Comparison of ENCODE assay signal across 8 cellular contexts in the genomic region with DNA sequence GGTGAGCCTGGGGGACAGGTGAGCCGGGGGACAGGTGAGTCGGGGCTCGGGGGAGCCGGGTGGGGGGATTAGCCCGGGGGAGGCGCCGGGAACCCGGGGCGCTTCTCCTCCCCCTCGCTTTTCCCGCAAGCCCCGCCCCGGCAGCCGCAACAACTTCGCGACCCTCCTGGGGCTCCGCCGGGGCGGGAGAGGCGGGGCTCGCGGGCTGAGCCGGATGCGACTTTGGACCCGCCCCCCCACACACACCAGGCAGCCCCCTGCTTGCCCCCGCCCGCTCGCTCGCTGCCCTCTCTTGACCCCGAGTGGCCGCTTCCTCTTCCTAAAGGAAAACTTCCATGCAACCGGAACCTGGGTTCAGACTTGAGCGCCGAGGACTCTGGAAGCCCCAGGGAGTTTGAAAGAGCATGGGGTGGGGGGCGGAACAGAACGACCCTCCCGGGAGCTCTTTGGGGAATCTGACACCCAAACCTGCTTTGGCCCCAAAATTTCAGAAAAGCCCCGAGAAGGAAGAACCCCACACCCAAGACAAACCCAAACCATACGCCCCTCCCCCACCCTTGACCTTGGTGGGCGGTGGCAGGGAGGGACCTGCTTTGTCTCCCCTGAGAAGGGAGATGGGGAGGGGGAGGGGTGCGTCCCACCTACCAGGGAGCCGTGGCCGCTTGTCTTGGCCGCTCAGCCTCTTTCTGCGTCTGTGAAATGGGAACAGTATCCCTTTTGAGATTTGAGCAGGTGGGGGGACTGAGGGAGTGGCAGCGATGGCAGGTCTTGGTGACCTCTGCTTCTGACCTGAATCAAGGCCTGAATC. TPM values are rescaled to one million over a fixed set of nuclear protein-coding genes. Genes with fewer than 3 reads are reported as not detected.
DNase-seq lines count a peak whose midpoint lies in the region; ATAC-seq, FAIRE-seq and TF ChIP-seq lines count a peak whose summit lies in the region.

No MANE protein-coding gene starts in this region.

- no peaks in the 10 kb centered on the region; the same call in 1 of the 2 replicates for H4K20me1 ChIP-seq in HepG2 (ENCODE audit: insufficient read depth, low read length)

- H3K9me3 ChIP-seq in HepG2 (ENCODE audit: low read length): no peaks in the 10 kb centered on the region

- CTCF ChIA-PET in HepG2 (lab: Yijun Ruan, JAX; ENCODE audit: low intra/inter-chr PET ratio, low total read pairs): interaction anchor here (3.8 to 4.4 kb wide), 2 partner anchors 17 to 28 kb away, joined by 57 to 70 read pairs; no protein-coding TSS in a partner anchor

- no peak for TF ChIP-seq POLR2A in HepG2 (IDR thresholded peaks at IDR 0.05; ENCODE audit: insufficient read depth in 1 of 2, low read depth in 2 of 2, low read length in 2 of 2)

- H3K27me3 Mint-ChIP-seq in CD14-positive monocyte (ENCODE audit: low read depth in 3 of 3) (peaks cover 11 to 45% (median 35%) of the 10 kb centered on the region in 3 donors), brain (peaks cover 8% of the 10 kb centered on the region)

- no peak for DNase-seq in CD14-positive monocyte (ENCODE audit: low spot score)
- DNase-seq in HuH-7 (ENCODE audit: low spot score): peak; percentile 75
- DNase-seq in HepG2 (ENCODE audit: low spot score): peak; percentile 88
- DNase-seq in urothelium cell line (ENCODE audit: low spot score): peak; percentile 24
- DNase-seq in head of caudate nucleus: no peak
- DNase-seq in dermis blood vessel endothelial cell: no peak
- no peak for DNase-seq in cerebellar nuclear complex (lab: John Stamatoyannopoulos, UW)

- TF ChIP-seq CTCF in CD14-positive monocyte (IDR thresholded peaks at IDR 0.05) (no peak), brain (conservative IDR thresholded peaks at IDR 0.05) (no peak), HepG2 (CRISPR knock-in tag; IDR thresholded peaks at IDR 0.05) (no peak; the same call in 1 of the 2 replicates)

- no peak for TF ChIP-seq RAD21 in HepG2 (CRISPR knock-in tag; IDR thresholded peaks at IDR 0.05)

- H3K9me3 Mint-ChIP-seq in CD14-positive monocyte: no peaks in the 10 kb centered on the region
- peaks cover 0 to 7% (median 0%) of the 10 kb centered on the region in 5 experiments for H3K9me3 Mint-ChIP-seq in brain

- no peaks in the 10 kb centered on the region for H3K36me3 ChIP-seq in HepG2 (replicated peaks in 1 of 2; ENCODE audit: control insufficient read depth in 1 of 2, insufficient read depth in 2 of 2, low read length in 2 of 2)

- H3K36me3 Mint-ChIP-seq in CD14-positive monocyte (no peaks in the 10 kb centered on the region), brain (no peaks in the 10 kb centered on the region)

- no TSS peak for BruUV-seq in HepG2 (replicated peaks; lab: Mats Ljungman, UMichigan)

- H3K4me3 ChIP-seq in HepG2 (replicated peaks in 1 of 3; ENCODE audit: insufficient read depth in 1 of 3, low read depth in 2 of 3, low read length in 3 of 3): peak overlapping the region; percentile 67 to 79 (median 70)

- H3K79me2 ChIP-seq in HepG2 (ENCODE audit: insufficient read depth, low read length): peaks cover 26% of the 10 kb centered on the region

- H3K4me1 Mint-ChIP-seq in CD14-positive monocyte: peaks cover 6% of the 10 kb centered on the region
- H3K4me1 Mint-ChIP-seq in brain: peaks cover 32% of the 10 kb centered on the region

- no peak overlapping the region for H2AFZ ChIP-seq in HepG2 (ENCODE audit: low read length)

- intact Hi-C loops in CD14-positive monocyte (cut with micrococcal nuclease) (no loop called here), HepG2 (cut with micrococcal nuclease; ENCODE audit: unreplicated experiment) (loop anchor here (5.0 kb wide), 1 partner anchor 167 kb away; no protein-coding TSS in a partner anchor), head of caudate nucleus (cut with DNase I) (loop anchor here (5.0 kb wide), 2 partner anchors 32 to 162 kb away; no protein-coding TSS in a partner anchor)

- 0% methylated on average over 2 of the region's 46 CpGs for WGBS in HepG2 (ENCODE audit: low lambda C conversion rate)

- TF ChIP-seq EP300 in HepG2 (IDR thresholded peaks at IDR 0.05; ENCODE audit: low read depth in 2 of 2, low read length in 2 of 2) (peak; percentile 13 to 69; a peak in 2 of 4 replicates), HepG2 (CRISPR knock-in tag; IDR thresholded peaks at IDR 0.05; ENCODE audit: borderline replicate concordance) (no peak)

- FAIRE-seq in HepG2 (lab: Jason Lieb, UNC) (no peak), urothelium cell line (lab: Jason Lieb, UNC) (no peak)

- in situ Hi-C loops in HepG2 (cut with HindIII; ENCODE audit: extremely low pct_ligation_motif_present, low pct_unique_long_range_greater_than_20kb): no loop called here

- peak overlapping the region; percentile 99 for H3K4me2 ChIP-seq in HepG2 (ENCODE audit: low read depth, low read length)

- ATAC-seq in HepG2: peak; percentile 4

- H3K4me3 Mint-ChIP-seq in CD14-positive monocyte (peak overlapping the region; percentile 67 to 85), brain (peak overlapping the region; percentile 54 to 76 (median 72))

- peaks cover 90% of the 10 kb centered on the region for H3K4me1 ChIP-seq in HepG2 (ENCODE audit: insufficient read depth, low read length)

- H3K27me3 ChIP-seq in HepG2 (ENCODE audit: control insufficient read depth in 1 of 2, insufficient read depth in 2 of 2, low read length in 2 of 2): no peaks in the 10 kb centered on the region

- H3K9ac ChIP-seq in HepG2 (ENCODE audit: insufficient read depth, low read depth, low read length): peak overlapping the region; percentile 86

- POLR2A ChIA-PET in HepG2 (lab: Yijun Ruan, JAX): interaction anchor here (11.4 kb wide), 1 partner anchor 17 kb away, joined by 282 read pairs; no protein-coding TSS in a partner anchor

- peak overlapping the region; percentile 98 for H3K27ac ChIP-seq in HepG2 (ENCODE audit: extremely low read length, insufficient read depth, low read length)

- no peak overlapping the region for H3K27ac Mint-ChIP-seq in CD14-positive monocyte
- H3K27ac Mint-ChIP-seq in brain: no peak overlapping the region

TF ChIP-seq in HepG2, 621 proteins besides CTCF, POLR2A, EP300 and RAD21 (continues in another document):
- 0 out of 2 replicates have a peak, but pooled peaks have one; percentile 37 for TF ChIP-seq ERF (CRISPR knock-in tag; IDR thresholded peaks at IDR 0.05)
- no peak for TF ChIP-seq MTA3 (CRISPR knock-in tag; IDR thresholded peaks at IDR 0.05)
- peak; percentile 59 for TF ChIP-seq ELF1 (CRISPR knock-in tag; IDR thresholded peaks at IDR 0.05)
- TF ChIP-seq SIX4 (CRISPR knock-in tag; IDR thresholded peaks at IDR 0.05): 0 out of 2 replicates have a peak, but pooled peaks have one; percentile 13
- TF ChIP-seq, protein P1, sequence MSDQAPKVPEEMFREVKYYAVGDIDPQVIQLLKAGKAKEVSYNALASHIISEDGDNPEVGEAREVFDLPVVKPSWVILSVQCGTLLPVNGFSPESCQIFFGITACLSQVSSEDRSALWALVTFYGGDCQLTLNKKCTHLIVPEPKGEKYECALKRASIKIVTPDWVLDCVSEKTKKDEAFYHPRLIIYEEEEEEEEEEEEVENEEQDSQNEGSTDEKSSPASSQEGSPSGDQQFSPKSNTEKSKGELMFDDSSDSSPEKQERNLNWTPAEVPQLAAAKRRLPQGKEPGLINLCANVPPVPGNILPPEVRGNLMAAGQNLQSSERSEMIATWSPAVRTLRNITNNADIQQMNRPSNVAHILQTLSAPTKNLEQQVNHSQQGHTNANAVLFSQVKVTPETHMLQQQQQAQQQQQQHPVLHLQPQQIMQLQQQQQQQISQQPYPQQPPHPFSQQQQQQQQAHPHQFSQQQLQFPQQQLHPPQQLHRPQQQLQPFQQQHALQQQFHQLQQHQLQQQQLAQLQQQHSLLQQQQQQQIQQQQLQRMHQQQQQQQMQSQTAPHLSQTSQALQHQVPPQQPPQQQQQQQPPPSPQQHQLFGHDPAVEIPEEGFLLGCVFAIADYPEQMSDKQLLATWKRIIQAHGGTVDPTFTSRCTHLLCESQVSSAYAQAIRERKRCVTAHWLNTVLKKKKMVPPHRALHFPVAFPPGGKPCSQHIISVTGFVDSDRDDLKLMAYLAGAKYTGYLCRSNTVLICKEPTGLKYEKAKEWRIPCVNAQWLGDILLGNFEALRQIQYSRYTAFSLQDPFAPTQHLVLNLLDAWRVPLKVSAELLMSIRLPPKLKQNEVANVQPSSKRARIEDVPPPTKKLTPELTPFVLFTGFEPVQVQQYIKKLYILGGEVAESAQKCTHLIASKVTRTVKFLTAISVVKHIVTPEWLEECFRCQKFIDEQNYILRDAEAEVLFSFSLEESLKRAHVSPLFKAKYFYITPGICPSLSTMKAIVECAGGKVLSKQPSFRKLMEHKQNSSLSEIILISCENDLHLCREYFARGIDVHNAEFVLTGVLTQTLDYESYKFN (CRISPR knock-in tag; conservative IDR thresholded peaks at IDR 0.05): peak; percentile 88
- TF ChIP-seq AGO1 (IDR thresholded peaks at IDR 0.05; ENCODE audit: low read depth, low read length, poor library complexity, severe bottlenecking): peak; percentile 34

RNA-seq across cellular contexts. Expression of gene ARHGEF16, which starts 0.6 kb away (rescaled TPM):
- polyA plus RNA-seq in CD14-positive monocyte: not detected
- polyA plus RNA-seq in brain (ENCODE audit: insufficient read depth, low read depth, low replicate concordance): 13.5 TPM
- 15.9 and 20.3 TPM in 2 replicates for total RNA-seq in HepG2 (2016; rRNA removed; fragmentation: Illumina TruSeq; extraction: Trizol)
- total RNA-seq in HepG2 (2016; cell fraction: cytosol; rRNA removed; fragmentation: Illumina TruSeq; extraction: Trizol; ENCODE audit: low read depth): 6.0 and 6.6 TPM in 2 replicates
- 14.5 and 24.2 TPM in 2 replicates for total RNA-seq in HepG2 (2016; cell fraction: insoluble cytoplasmic fraction; rRNA removed; fragmentation: Illumina TruSeq; extraction: Trizol)
- 7.4 and 7.6 TPM in 2 replicates for total RNA-seq in HepG2 (2016; cell fraction: membrane; rRNA removed; fragmentation: Illumina TruSeq; extraction: Trizol)
- total RNA-seq in HepG2 (2016; cell fraction: nucleus; rRNA removed; fragmentation: Illumina TruSeq; extraction: Trizol): 21.4 and 22.0 TPM in 2 replicates
- polyA plus RNA-seq in HepG2 (2011; rRNA removed): 39.9 and 59.7 TPM in 2 replicates
- polyA plus RNA-seq in HepG2 (2011; cell fraction: cytosol; rRNA removed): 23.3 and 35.8 TPM in 2 replicates
- polyA plus RNA-seq in HepG2 (2011; cell fraction: nucleus; rRNA removed): 382 and 454 TPM in 2 replicates
- 19.7 and 28.0 TPM in 2 replicates for polyA plus RNA-seq in HepG2 (2012)
- 2.5 and 2.8 TPM in 2 replicates for polyA plus RNA-seq in HepG2 (2016; cell fraction: cytosol; fragmentation: Illumina TruSeq; extraction: Trizol; ENCODE audit: low read depth)
- polyA plus RNA-seq in HepG2 (2016; cell fraction: insoluble cytoplasmic fraction; fragmentation: Illumina TruSeq; extraction: Trizol; ENCODE audit: low read depth): 12.5 and 17.8 TPM in 2 replicates
- 4.2 and 4.8 TPM in 2 replicates for polyA plus RNA-seq in HepG2 (2016; cell fraction: membrane; fragmentation: Illumina TruSeq; extraction: Trizol; ENCODE audit: low read depth)
- 58.7 and 59.2 TPM in 2 replicates for polyA plus RNA-seq in HepG2 (2016; cell fraction: nucleus; fragmentation: Illumina TruSeq; extraction: Trizol; ENCODE audit: insufficient read depth, low read depth)
- 30.5 and 69.1 TPM in 2 replicates for polyA minus RNA-seq in HepG2 (2011; rRNA and poly(A)+ RNA removed; ENCODE audit: low replicate concordance)
- 13.4 and 17.4 TPM in 2 replicates for polyA minus RNA-seq in HepG2 (2011; cell fraction: cytosol; rRNA and poly(A)+ RNA removed)
- 38.4 and 41.6 TPM in 2 replicates for polyA minus RNA-seq in HepG2 (2011; cell fraction: nucleus; rRNA and poly(A)+ RNA removed)
- total RNA-seq in dermis blood vessel endothelial cell: 0.51 TPM in 2 replicates

Comparison
In these comparisons a context has a peak if more than half of its experiments do, and no peak if none do; other contexts are left out.
1. DNase-seq: peak in HuH-7 (single experiment), HepG2 (single experiment) and urothelium cell line (single experiment); none in CD14-positive monocyte (single experiment), head of caudate nucleus (0 of 42), dermis blood vessel endothelial cell (single experiment) and cerebellar nuclear complex (0 of 2).
2. intact Hi-C loops: an anchor here in HepG2 (5.0 kb wide) and head of caudate nucleus (5.0 kb wide); none called in CD14-positive monocyte.